22 cellular contexts compared by ENCODE assay signal in the genomic region with DNA sequence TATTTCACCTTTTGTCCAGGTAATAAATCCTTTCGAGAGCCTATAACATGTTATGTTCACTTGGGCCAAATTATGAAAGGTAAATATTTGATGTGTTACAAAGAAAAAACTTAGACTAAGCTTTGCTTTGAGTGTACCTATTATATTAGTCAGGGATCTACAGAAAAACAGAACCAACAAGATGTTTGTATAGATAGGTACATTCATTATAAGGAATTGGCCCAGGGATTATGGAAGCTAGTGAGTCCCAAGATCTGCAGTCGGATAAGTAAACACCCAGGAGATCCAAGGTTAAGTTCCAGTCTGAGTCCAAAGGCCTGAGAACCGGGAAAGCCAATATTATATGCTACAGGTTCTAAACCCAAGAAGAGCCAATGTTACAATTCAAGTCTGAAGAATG.
A peak's percentile ranks its signal among the peaks of the same experiment; 100 is the strongest.
DNase-seq lines count a peak whose midpoint lies in the region; ATAC-seq and TF ChIP-seq lines count a peak whose summit lies in the region.
"Had no signal": no experiment of that assay in that cellular context is flagged by ENCODE, and none has a peak within 500 bp of the region (broad histone marks: within the 10 kb centered on the region; RNA-seq: fewer than 3 reads in every experiment).

No MANE protein-coding gene starts in this region.

- POLR2A ChIA-PET in PC-3 (lab: Charles Lee; ENCODE audit: unreplicated experiment) = no interaction called here

- H3K4me3 ChIP-seq in PC-3 (ENCODE audit: low read length) = no peak overlapping the region
- H3K4me3 ChIP-seq: BLaER1, GM12878 had no signal

- CTCF ChIA-PET in PC-3 (lab: Charles Lee) = no interaction called here

- no peaks in the 10 kb centered on the region for H3K27me3 ChIP-seq in PC-3 (ENCODE audit: low read length)
- H3K27me3 ChIP-seq: BE2C, BLaER1 had no signal

- H3K9me3 ChIP-seq in PC-3 (ENCODE audit: low read length) = no peaks in the 10 kb centered on the region
- H3K9me3 ChIP-seq: BE2C, BLaER1 had no signal

- TF ChIP-seq CTCF in 22Rv1 (IDR thresholded peaks at IDR 0.05) = no peak
- TF ChIP-seq CTCF in PC-3 (conservative IDR thresholded peaks at IDR 0.05; ENCODE audit: low read depth, low read length) = no peak

- H3K36me3 ChIP-seq in PC-3 (ENCODE audit: low read depth, low read length) = no peaks in the 10 kb centered on the region
- H3K36me3 ChIP-seq: BE2C, BLaER1 had no signal

- H3F3A ChIP-seq in PC-3 (ENCODE audit: low read length, unreplicated experiment) = no peaks in the 10 kb centered on the region

- H3K27ac ChIP-seq in 22Rv1 (peak overlapping the region; percentile 58), PC-3 (ENCODE audit: low read length) (0 out of 2 replicates have a peak overlapping the region, but pooled peaks have one; percentile 4)
- H3K27ac ChIP-seq: BLaER1 had no signal

- peak; percentile 45 for DNase-seq in PC-3
- no peak for DNase-seq in left colon
- DNase-seq in activated naive CD4-positive, alpha-beta T cell (lab: John Stamatoyannopoulos, UW) = no peak
- no peak for DNase-seq in NCI-H1417 treated with DMSO at 0.1 percent for 48 hours (lab: John Stamatoyannopoulos, UW)
- DNase-seq: 8988T; ACHN; BE2C; C1 segment of cervical spinal cord; CD4-positive, alpha-beta memory T cell; CD4-positive, CD25-positive, alpha-beta regulatory T cell; CD8-positive, alpha-beta memory T cell; COR-L47; DMS 273 treated with DMSO at 0.1 percent for 48 hours; DMS153; DMS53; DMS79; DND-41; EL; GDM1 had no signal

- no TSS peak for BruUV-seq in PC-3 (replicated peaks; lab: Mats Ljungman, UMichigan)

- intact Hi-C loops in PC-3 (cut with micrococcal nuclease) (no loop called here), left colon (cut with DNase I, micrococcal nuclease) (no loop called here)

- peaks cover 4% of the 10 kb centered on the region; the same call in 1 of the 2 replicates for H3K4me1 ChIP-seq in PC-3 (ENCODE audit: insufficient read depth, low read length)
- H3K4me1 ChIP-seq: BE2C, BLaER1 had no signal

- H3K9ac ChIP-seq in PC-3 (ENCODE audit: low read length) = no peak overlapping the region
- H3K9ac ChIP-seq: BLaER1 had no signal

- ATAC-seq in PC-3 = peak; percentile 62
- ATAC-seq in left colon = peak; percentile 51
- ATAC-seq: GM12878 had no signal

- no peak overlapping the region for H2AFZ ChIP-seq in PC-3 (ENCODE audit: low read length)

- no peaks in the 10 kb centered on the region for H3K79me2 ChIP-seq in PC-3 (ENCODE audit: low read length)

- no peak overlapping the region for H3K4me2 ChIP-seq in PC-3 (ENCODE audit: low read length)
- H3K4me2 ChIP-seq: BLaER1 had no signal

- H3K9me2 ChIP-seq in PC-3 (replicated peaks; ENCODE audit: low read length) = no peaks in the 10 kb centered on the region

- H4K20me1 ChIP-seq in PC-3 (ENCODE audit: low read length) = no peaks in the 10 kb centered on the region
- H4K20me1 ChIP-seq: BLaER1 had no signal
